Comparison of ENCODE assay signal across 19 cellular contexts in the genomic region with DNA sequence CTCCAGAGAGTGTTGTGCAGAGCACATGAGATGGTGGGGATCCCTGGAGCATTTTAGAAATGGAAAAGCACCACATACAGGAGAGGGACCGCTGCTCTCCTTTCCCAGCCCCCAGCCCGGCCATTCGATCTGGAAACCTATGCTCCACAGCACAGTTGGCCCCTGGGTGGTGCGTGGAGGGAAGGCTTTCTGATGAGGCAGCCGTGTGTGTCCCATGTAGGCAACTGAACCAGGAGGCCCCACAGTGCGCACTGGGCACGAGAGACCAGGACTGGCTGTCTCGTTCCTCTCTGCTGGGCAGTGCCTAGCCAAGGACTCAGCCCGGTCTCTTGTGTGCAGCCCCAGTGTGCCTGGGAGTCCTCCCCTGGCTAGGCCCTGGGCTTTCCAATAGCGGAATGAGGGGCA. TPM values are rescaled to one million over a fixed set of nuclear protein-coding genes. Genes with fewer than 3 reads are reported as not detected.
DNase-seq lines count a peak whose midpoint lies in the region; ATAC-seq, FAIRE-seq and TF ChIP-seq lines count a peak whose summit lies in the region.
"Had no signal": no experiment of that assay in that cellular context is flagged by ENCODE, and none has a peak within 500 bp of the region (broad histone marks: within the 10 kb centered on the region; RNA-seq: fewer than 3 reads in every experiment).

No MANE protein-coding gene starts in this region.

- H3K27me3 Mint-ChIP-seq in activated T-helper 17 cell treated with anti-CD3 and anti-CD28 coated beads, Interleukin-2, amount 50 U/mL, for 72 hours = peaks cover 12% of the 10 kb centered on the region

- no peak overlapping the region for H3K27ac Mint-ChIP-seq in activated T-helper 17 cell treated with anti-CD3 and anti-CD28 coated beads, Interleukin-2, amount 50 U/mL, for 72 hours
- H3K27ac Mint-ChIP-seq: CD8-positive, alpha-beta memory T cell had no signal

- no peak overlapping the region for H3K9ac ChIP-seq in GM12878 (ENCODE audit: control insufficient read depth, insufficient read depth, low read length)

- H3K27ac ChIP-seq in GM12878 (ENCODE audit: control insufficient read depth, insufficient read depth) = no peak overlapping the region
- H3K27ac ChIP-seq in right atrium auricular region = peak overlapping the region; percentile 54 to 58
- H3K27ac ChIP-seq: psoas muscle, RWPE1, tibial artery had no signal

- 61% methylated on average over 10 of the region's 10 CpGs for WGBS in GM12878 (ENCODE audit: insufficient coverage, insufficient replicate concordance, low lambda C conversion rate, missing lambda C conversion rate)

- H3K9me3 Mint-ChIP-seq in activated T-helper 17 cell treated with anti-CD3 and anti-CD28 coated beads, Interleukin-2, amount 50 U/mL, for 72 hours = no peaks in the 10 kb centered on the region
- H3K9me3 Mint-ChIP-seq: activated naive CD4-positive, alpha-beta T cell treated with anti-CD3 and anti-CD28 coated beads, Interleukin-2, amount 50 U/mL, for 72 hours; CD8-positive, alpha-beta memory T cell had no signal

- CTCF ChIA-PET in GM12878 (lab: Yijun Ruan, JAX) = interaction anchor here (0.6 to 1.2 kb wide), 4 partner anchors 25 to 422 kb away, joined by 3 to 4 read pairs (median 3); no protein-coding TSS in a partner anchor

- TF ChIP-seq CTCF in GM12878 (IDR thresholded peaks at IDR 0.05 in 2 of 3, conservative IDR thresholded peaks at IDR 0.05 in 1 of 3; ENCODE audit: control insufficient read depth in 2 of 3, extremely low read depth in 1 of 3, insufficient read depth in 1 of 3, low read depth in 3 of 3, low read length in 3 of 3) = no peak
- TF ChIP-seq CTCF in right atrium auricular region (IDR thresholded peaks at IDR 0.05) = no peak
- no peak for TF ChIP-seq CTCF in D721Med (IDR thresholded peaks at IDR 0.05; ENCODE audit: insufficient read depth, missing control alignments)

- H3K4me1 ChIP-seq in GM12878 (ENCODE audit: control insufficient read depth, insufficient read depth, low read length) = peaks cover 17% of the 10 kb centered on the region
- H3K4me1 ChIP-seq in right atrium auricular region = peaks cover 0 to 31% of the 10 kb centered on the region in 2 donors

- H3K4me3 ChIP-seq in GM12878 (no peak overlapping the region), right atrium auricular region (no peak overlapping the region)
- H3K4me3 ChIP-seq: psoas muscle, tibial artery had no signal

- no peak overlapping the region; the same call in 1 of the 2 replicates for H2AFZ ChIP-seq in GM12878 (ENCODE audit: control insufficient read depth, low read depth, low read length)

- intact Hi-C loops in GM12878 (cut with micrococcal nuclease; ENCODE audit: unreplicated experiment) = no loop called here

- TF ChIP-seq POLR2A in GM12878 (IDR thresholded peaks at IDR 0.05; ENCODE audit: low read depth, low read length) = no peak

- BruUV-seq in GM12878 (replicated peaks; lab: Mats Ljungman, UMichigan) = no TSS peak

- no peaks in the 10 kb centered on the region for H3K27me3 ChIP-seq in GM12878 (replicated peaks in 1 of 2; ENCODE audit: control insufficient read depth in 2 of 2, insufficient read depth in 2 of 2, low read length in 1 of 2)
- no peaks in the 10 kb centered on the region for H3K27me3 ChIP-seq in right atrium auricular region
- H3K27me3 ChIP-seq: tibial artery had no signal

- no peaks in the 10 kb centered on the region for H3K36me3 ChIP-seq in GM12878 (ENCODE audit: control insufficient read depth in 2 of 2, insufficient read depth in 2 of 2, low read length in 1 of 2)
- no peaks in the 10 kb centered on the region for H3K36me3 ChIP-seq in right atrium auricular region
- H3K36me3 ChIP-seq: tibial artery had no signal

- POLR2A ChIA-PET in GM12878 (lab: Charles Lee) = interaction anchor here (0.9 to 1.0 kb wide), 3 partner anchors 38 to 74 kb away, joined by 3 to 5 read pairs (median 3); no protein-coding TSS in a partner anchor

- ATAC-seq in GM18909 (IDR thresholded peaks at IDR 0.05; ENCODE audit: poor library complexity, unreplicated experiment) (peak; percentile 7), GM12878 (peak; percentile 46)
- ATAC-seq in activated T-helper 17 cell treated with anti-CD3 and anti-CD28 coated beads, Interleukin-2, amount 50 U/mL, for 72 hours (replicated peaks) = no peak
- ATAC-seq: activated naive CD4-positive, alpha-beta T cell treated with anti-CD3 and anti-CD28 coated beads, Interleukin-2, amount 50 U/mL, for 72 hours had no signal

- in situ Hi-C loops in GM12878 (cut with MboI) = no loop called here

- H3K79me2 ChIP-seq in GM12878 (ENCODE audit: control insufficient read depth, insufficient read depth, low read length) = no peaks in the 10 kb centered on the region

- no peak for FAIRE-seq in GM12878 (lab: Jason Lieb, UNC)
- FAIRE-seq in D721Med (lab: Jason Lieb, UNC) = no peak

- no peaks in the 10 kb centered on the region for H4K20me1 ChIP-seq in GM12878 (ENCODE audit: control insufficient read depth, insufficient read depth)

- no peak overlapping the region for H3K4me2 ChIP-seq in GM12878 (ENCODE audit: control insufficient read depth, insufficient read depth)

- no peak overlapping the region for H3K4me3 Mint-ChIP-seq in activated T-helper 17 cell treated with anti-CD3 and anti-CD28 coated beads, Interleukin-2, amount 50 U/mL, for 72 hours

- no peaks in the 10 kb centered on the region for H3K4me1 Mint-ChIP-seq in activated T-helper 17 cell treated with anti-CD3 and anti-CD28 coated beads, Interleukin-2, amount 50 U/mL, for 72 hours
- H3K4me1 Mint-ChIP-seq: CD8-positive, alpha-beta memory T cell had no signal

- H3K36me3 Mint-ChIP-seq in activated T-helper 17 cell treated with anti-CD3 and anti-CD28 coated beads, Interleukin-2, amount 50 U/mL, for 72 hours (ENCODE audit: low read depth) = no peaks in the 10 kb centered on the region
- H3K36me3 Mint-ChIP-seq: activated naive CD4-positive, alpha-beta T cell treated with anti-CD3 and anti-CD28 coated beads, Interleukin-2, amount 50 U/mL, for 72 hours; CD8-positive, alpha-beta memory T cell had no signal

- RAD21 ChIA-PET in GM12878 (lab: Charles Lee; ENCODE audit: unreplicated experiment) = interaction anchor here (0.9 to 1.7 kb wide), 3 partner anchors 32 to 37 kb away, joined by 3 to 9 read pairs (median 4); no protein-coding TSS in a partner anchor

- H3K9me3 ChIP-seq in GM12878 (replicated peaks; ENCODE audit: control insufficient read depth, insufficient read depth, low read length) (no peaks in the 10 kb centered on the region), right atrium auricular region (no peaks in the 10 kb centered on the region)
- H3K9me3 ChIP-seq: psoas muscle, tibial artery had no signal

- SMC1A ChIA-PET in GM12878 (lab: Charles Lee; ENCODE audit: uncharacterized antibody, unreplicated experiment) = interaction anchor here (0.7 to 2.2 kb wide), 6 partner anchors 9 to 83 kb away, joined by 3 to 10 read pairs (median 4); no protein-coding TSS in a partner anchor

- TF ChIP-seq RAD21 in GM12878 (IDR thresholded peaks at IDR 0.05; ENCODE audit: insufficient read depth, low read depth, low read length) = no peak

- DNase-seq in GM12878 (ENCODE audit: low read depth, low spot score) (no peak), right atrium auricular region (ENCODE audit: low spot score) (no peak), retina (peak; percentile 27), GF-D8 (lab: John Stamatoyannopoulos, UW) (no peak), D721Med (ENCODE audit: insufficient read length, low spot score) (no peak), cerebellar cortex (ENCODE audit: low spot score) (no peak)
- DNase-seq: activated CD4-positive, CD25-positive, alpha-beta regulatory T cell treated with anti-CD3 and anti-CD28 coated beads, Interleukin-2, amount 50 U/mL, for 72 hours; activated CD8-positive, alpha-beta memory T cell treated with anti-CD3 and anti-CD28 coated beads, Interleukin-2, amount 50 U/mL, for 48 hours; CD8-positive, alpha-beta memory T cell; NCI-H2107; NCI-H774; psoas muscle; T-helper 2 cell had no signal

- TF ChIP-seq EP300 in GM12878 (IDR thresholded peaks at IDR 0.05; ENCODE audit: borderline replicate concordance in 1 of 2, control insufficient read depth in 1 of 2, low read depth in 2 of 2, low read length in 2 of 2) = no peak

RNA-seq across cellular contexts. Expression of gene CHDH, which starts 39.1 kb away (rescaled TPM):
- total RNA-seq in GM12878 (2013; cell fraction: nucleolus; rRNA removed) = 8.6 and 13.7 TPM in 2 replicates
- 3.8 and 4.1 TPM in 2 replicates for total RNA-seq in GM12878 (2014; rRNA removed)
- 2.0 and 2.1 TPM in 2 replicates for total RNA-seq in GM12878 (2014; rRNA removed; fragmentation: Illumina TruSeq; extraction: Trizol)
- 8.3 and 9.3 TPM in 2 replicates for total RNA-seq in GM12878 (2021)
- polyA plus RNA-seq in GM12878 (2011; ENCODE audit: low read depth) = 1.0 TPM
- polyA plus RNA-seq in GM12878 (2011; rRNA removed) = 3.5 and 5.1 TPM in 2 replicates
- 6.7 and 7.0 TPM in 2 replicates for polyA plus RNA-seq in GM12878 (2011; cell fraction: cytosol; rRNA removed)
- polyA plus RNA-seq in GM12878 (2011; cell fraction: nucleus; rRNA removed) = 8.1 and 13.8 TPM in 2 replicates
- 1.8 and 3.4 TPM in 2 replicates for polyA plus RNA-seq in GM12878 (2012)
- polyA plus RNA-seq in GM12878 (2014; fragmentation: Illumina TruSeq; extraction: Trizol) = 1.7 and 2.5 TPM in 2 replicates
- 1 to 10 TPM in 1 of 2 experiments, under 1 TPM in 1; 0.95 to 1.5 TPM for polyA plus RNA-seq in GM12878 (2014; fragmentation: Nextera tagmentation; extraction: Ambion mirVana)
- polyA plus RNA-seq in GM12878 (2014; rRNA removed) = 3.6 and 5.0 TPM in 2 replicates
- polyA plus RNA-seq in GM12878 (2016; fragmentation: Nextera tagmentation; extraction: Ambion mirVana) = 1 to 10 TPM; 2.3 to 3.4 TPM
- 2.9 and 4.0 TPM in 2 replicates for polyA minus RNA-seq in GM12878 (2011; rRNA and poly(A)+ RNA removed)
- 1.0 and 1.6 TPM in 2 replicates for polyA minus RNA-seq in GM12878 (2011; cell fraction: cytosol; rRNA and poly(A)+ RNA removed)
- polyA minus RNA-seq in GM12878 (2011; cell fraction: nucleus; rRNA and poly(A)+ RNA removed) = 2.1 and 2.9 TPM in 2 replicates
- total RNA-seq in right atrium auricular region = 1 to 10 TPM; 2.2 to 10.0 TPM
- 1 to 10 TPM; 1.1 TPM for total RNA-seq in activated T-helper 17 cell treated with anti-CD3 and anti-CD28 coated beads, Interleukin-2, amount 50 U/mL, for 72 hours
- polyA plus RNA-seq: CD8-positive, alpha-beta memory T cell had no signal

RNA-seq across cellular contexts. Expression of gene IL17RB, which starts 39.2 kb away (rescaled TPM):
- 39.4 and 40.0 TPM in 2 replicates for total RNA-seq in GM12878 (2013; cell fraction: nucleolus; rRNA removed)
- total RNA-seq in GM12878 (2014; rRNA removed) (2.9 and 3.4 TPM in 2 replicates), GM12878 (2014; rRNA removed; fragmentation: Illumina TruSeq; extraction: Trizol) (2.3 and 2.7 TPM in 2 replicates), GM12878 (2021) (2.2 and 3.0 TPM in 2 replicates), right atrium auricular region (1 to 10 TPM in 1 of 2 donors, under 1 TPM in 1; 0.83 to 1.1 TPM)
- 1.8 TPM for polyA plus RNA-seq in GM12878 (2011; ENCODE audit: low read depth)
- polyA plus RNA-seq in GM12878 (2011; rRNA removed) (17.0 and 17.2 TPM in 2 replicates), GM12878 (2014; fragmentation: Illumina TruSeq; extraction: Trizol) (2.9 and 4.3 TPM in 2 replicates), GM12878 (2014; fragmentation: Nextera tagmentation; extraction: Ambion mirVana) (1 to 10 TPM; 1.9 TPM), GM12878 (2014; rRNA removed) (3.5 and 4.3 TPM in 2 replicates), GM12878 (2016; fragmentation: Nextera tagmentation; extraction: Ambion mirVana) (1 to 10 TPM; 2.9 to 3.5 TPM)
- 12.4 and 12.5 TPM in 2 replicates for polyA plus RNA-seq in GM12878 (2011; cell fraction: cytosol; rRNA removed)
- polyA plus RNA-seq in GM12878 (2011; cell fraction: nucleus; rRNA removed) = 55.2 and 92.3 TPM in 2 replicates
- 1.7 and 7.2 TPM in 2 replicates for polyA plus RNA-seq in GM12878 (2012)
- 3.9 and 4.6 TPM in 2 replicates for polyA minus RNA-seq in GM12878 (2011; rRNA and poly(A)+ RNA removed)
- 1.3 and 2.1 TPM in 2 replicates for polyA minus RNA-seq in GM12878 (2011; cell fraction: cytosol; rRNA and poly(A)+ RNA removed)
- polyA minus RNA-seq in GM12878 (2011; cell fraction: nucleus; rRNA and poly(A)+ RNA removed) = 5.2 and 6.9 TPM in 2 replicates
- 1 to 10 TPM; 1.8 to 2.6 TPM for total RNA-seq in activated T-helper 17 cell treated with anti-CD3 and anti-CD28 coated beads, Interleukin-2, amount 50 U/mL, for 72 hours
- polyA plus RNA-seq: AG04450 had no signal
